10 cellular contexts compared by ENCODE assay signal in genomic region chr11:93131709-93132108, GRCh38.
DNase-seq lines count a peak whose midpoint lies in the region; ATAC-seq and TF ChIP-seq lines count a peak whose summit lies in the region.
"Had no signal": no experiment of that assay in that cellular context is flagged by ENCODE, and none has a peak within 500 bp of the region (broad histone marks: within the 10 kb centered on the region; RNA-seq: fewer than 3 reads in every experiment).

No MANE protein-coding gene starts in this region.

- H3K4me3 ChIP-seq in psoas muscle = no peak overlapping the region

- H3K4me1 Mint-ChIP-seq in neural crest cell = peaks cover 17% of the 10 kb centered on the region

- H3K36me3 ChIP-seq in psoas muscle (ENCODE audit: insufficient read depth in 1 of 2, low read depth in 1 of 2) = no peaks in the 10 kb centered on the region

- H3K36me3 Mint-ChIP-seq in neural crest cell (ENCODE audit: low read depth) = peaks cover 14% of the 10 kb centered on the region

- ATAC-seq in GM19455 (IDR thresholded peaks at IDR 0.05; ENCODE audit: unreplicated experiment) (no peak), HG03442 (IDR thresholded peaks at IDR 0.05; ENCODE audit: unreplicated experiment) (no peak), psoas muscle (no peak)

- H3K9me3 ChIP-seq in psoas muscle = no peaks in the 10 kb centered on the region

- WGBS in psoas muscle, 3 donors = 21 to 26% (median 24%) methylated on average over 2 of the region's 2 CpGs

- no peaks in the 10 kb centered on the region for H3K27me3 ChIP-seq in psoas muscle (ENCODE audit: insufficient read depth in 3 of 3, low read length in 2 of 3)

- TF ChIP-seq CTCF in neural crest cell (conservative IDR thresholded peaks at IDR 0.05) (peak; percentile 28), psoas muscle (IDR thresholded peaks at IDR 0.05) (no peak)

- intact Hi-C loops in psoas muscle (cut with DNase I) = no loop called here

- no peak overlapping the region for H3K27ac ChIP-seq in psoas muscle

- no peak overlapping the region for H3K27ac Mint-ChIP-seq in neural crest cell (ENCODE audit: unreplicated experiment)

- no peaks in the 10 kb centered on the region for H3K4me1 ChIP-seq in psoas muscle

- H3K9me3 Mint-ChIP-seq in neural crest cell = peaks cover 5% of the 10 kb centered on the region

- in situ Hi-C loops in SK-MEL-5 (cut with HindIII; ENCODE audit: low pct_unique_long_range_greater_than_20kb, low sequenced_read_pairs) = no loop called here

- H3K4me3 Mint-ChIP-seq in neural crest cell = no peak overlapping the region

- DNase-seq in NCI-H2081 (lab: John Stamatoyannopoulos, UW) (peak; percentile 50 to 78), NCI-H2081 treated with DMSO at 0.1 percent for 48 hours (lab: John Stamatoyannopoulos, UW) (no peak), NCI-H1417 (lab: John Stamatoyannopoulos, UW) (peak; percentile 65 to 88 (median 81)), SK-MEL-5 (ENCODE audit: low read depth, low spot score) (peak; percentile 37), neural crest cell (ENCODE audit: low read depth, low spot score) (no peak), psoas muscle (no peak)
- DNase-seq: activated CD4-positive, CD25-positive, alpha-beta regulatory T cell treated with anti-CD3 and anti-CD28 coated beads, Interleukin-2, amount 50 U/mL, for 72 hours; NCI-H446 treated with DMSO at 0.1 percent for 48 hours had no signal

- H3K27me3 Mint-ChIP-seq in neural crest cell (ENCODE audit: low read depth) = no peaks in the 10 kb centered on the region

Comparison
In these comparisons a context has a peak if more than half of its experiments do, and no peak if none do; other contexts are left out.
1. DNase-seq: peak in NCI-H2081 (2 of 2), NCI-H1417 (3 of 3) and SK-MEL-5 (single experiment); none in NCI-H2081 treated with DMSO at 0.1 percent for 48 hours (single experiment), neural crest cell (single experiment) and psoas muscle (0 of 2).